ENCODE assay signal across 34 cellular contexts in the genomic region with DNA sequence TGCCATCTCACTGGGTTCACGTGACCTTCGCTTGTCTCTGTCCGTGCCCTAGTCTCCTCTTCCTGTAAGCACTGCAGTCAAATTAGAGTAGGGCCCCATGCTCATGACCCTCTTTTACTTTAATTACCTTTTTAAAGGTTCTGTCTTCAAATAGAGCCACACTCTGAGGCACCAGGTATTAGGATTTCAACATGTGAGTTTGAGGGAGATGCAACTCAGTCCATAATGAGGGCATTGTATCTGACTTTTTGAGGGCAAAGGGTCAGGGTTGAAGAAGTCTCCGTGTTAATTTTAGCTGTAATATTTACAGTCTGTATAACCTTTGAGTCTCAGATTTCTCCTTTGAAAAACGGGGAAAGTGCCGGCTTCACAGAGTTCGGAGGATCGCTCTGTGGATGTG.
"Had no signal": no experiment of that assay in that cellular context is flagged by ENCODE, and none has a peak within 500 bp of the region (broad histone marks: within the 10 kb centered on the region; RNA-seq: fewer than 3 reads in every experiment).

No MANE protein-coding gene starts in this region.

- H3K27me3 Mint-ChIP-seq: activated B cell treated with CpG ODN at 0.5 μM for 24 hours; activated CD4-positive, alpha-beta T cell treated with anti-CD3 and anti-CD28 coated beads, Interleukin-2, amount 10 ng/mL, durations not matched to agents 7 days and 5 days had no signal

- H3K36me3 Mint-ChIP-seq: activated CD4-positive, alpha-beta memory T cell treated with anti-CD3 and anti-CD28 coated beads for 36 hours; activated naive CD4-positive, alpha-beta T cell treated with anti-CD3 and anti-CD28 coated beads, Interleukin-2, amount 50 U/mL, for 72 hours; activated naive CD8-positive, alpha-beta T cell treated with anti-CD3 and anti-CD28 coated beads for 36 hours had no signal

- H3K27ac Mint-ChIP-seq: activated B cell treated with CpG ODN at 0.5 μM for 24 hours; activated CD4-positive, alpha-beta memory T cell treated with anti-CD3 and anti-CD28 coated beads for 36 hours; activated CD4-positive, alpha-beta T cell treated with anti-CD3 and anti-CD28 coated beads, Interleukin-2, amount 10 ng/mL, durations not matched to agents 7 days and 5 days; activated CD8-positive, alpha-beta T cell treated with anti-CD3 and anti-CD28 coated beads for 36 hours; activated naive CD4-positive, alpha-beta T cell treated with anti-CD3 and anti-CD28 coated beads for 36 hours; activated naive CD4-positive, alpha-beta T cell treated with anti-CD3 and anti-CD28 coated beads, Interleukin-2, amount 50 U/mL, for 72 hours; activated naive CD8-positive, alpha-beta T cell treated with anti-CD3 and anti-CD28 coated beads for 36 hours; activated T-cell treated with anti-CD3 and anti-CD28 coated beads, Interleukin-2, amount 50 U/mL, for 72 hours; activated T-helper 1 cell treated with anti-CD3 and anti-CD28 coated beads, Interleukin-12 subunit alpha, Interleukin-12 subunit beta, Interleukin-2, Interleukin-4 antibody, amounts not matched to agents 30 ng/mL and 10 ng/mL and 1 ng/mL, durations not matched to agents 14 hours and 24 hours and 36 hours; activated T-helper 17 cell treated with anti-CD3 and anti-CD28 coated beads, Interleukin-2, amount 50 U/mL, for 72 hours; T-helper 1 cell treated with Interleukin-12 subunit alpha and Interleukin-12 subunit beta and Interleukin-4 antibody, amounts not matched to agents 30 μg/mL and 1 μg/mL, for 36 hours; T-helper 2 cell treated with Interferon-gamma antibody and Interleukin-4, amounts not matched to agents 5 μg/mL and 100 μg/mL, for 36 hours had no signal

- H3K27ac ChIP-seq: adrenal gland, body of pancreas, brain microvascular endothelial cell, breast epithelium, VCaP had no signal

- H3K4me1 Mint-ChIP-seq: activated B cell treated with CpG ODN at 0.5 μM for 24 hours; activated CD4-positive, alpha-beta T cell treated with anti-CD3 and anti-CD28 coated beads, Interleukin-2, amount 10 ng/mL, durations not matched to agents 7 days and 5 days; activated naive CD8-positive, alpha-beta T cell treated with anti-CD3 and anti-CD28 coated beads for 36 hours; activated T-helper 17 cell treated with anti-CD3 and anti-CD28 coated beads, Interleukin-2, amount 50 U/mL, for 72 hours had no signal

- H3K36me3 ChIP-seq: adrenal gland, brain microvascular endothelial cell, breast epithelium had no signal

- H3K9me3 ChIP-seq: adrenal gland, body of pancreas, breast epithelium had no signal

- H3K9me3 Mint-ChIP-seq: activated B cell treated with CpG ODN at 0.5 μM for 24 hours; activated CD4-positive, alpha-beta memory T cell treated with anti-CD3 and anti-CD28 coated beads for 36 hours; activated CD4-positive, alpha-beta T cell treated with anti-CD3 and anti-CD28 coated beads, Interleukin-2, amount 10 ng/mL, durations not matched to agents 7 days and 5 days; activated CD8-positive, alpha-beta T cell treated with anti-CD3 and anti-CD28 coated beads for 36 hours; activated naive CD4-positive, alpha-beta T cell treated with anti-CD3 and anti-CD28 coated beads for 36 hours; activated naive CD4-positive, alpha-beta T cell treated with anti-CD3 and anti-CD28 coated beads, Interleukin-2, amount 50 U/mL, for 72 hours; activated naive CD8-positive, alpha-beta T cell treated with anti-CD3 and anti-CD28 coated beads for 36 hours; activated T-cell treated with anti-CD3 and anti-CD28 coated beads, Interleukin-2, amount 50 U/mL, for 4 hours; activated T-cell treated with anti-CD3 and anti-CD28 coated beads, Interleukin-2, amount 50 U/mL, for 72 hours; activated T-helper 1 cell treated with anti-CD3 and anti-CD28 coated beads, Interleukin-12 subunit alpha, Interleukin-12 subunit beta, Interleukin-2, Interleukin-4 antibody, amounts not matched to agents 30 ng/mL and 10 ng/mL and 1 ng/mL, durations not matched to agents 14 hours and 24 hours and 36 hours; activated T-helper 17 cell treated with anti-CD3 and anti-CD28 coated beads, Interleukin-2, amount 50 U/mL, for 72 hours; T-helper 1 cell treated with Interleukin-12 subunit alpha and Interleukin-12 subunit beta and Interleukin-4 antibody, amounts not matched to agents 30 μg/mL and 1 μg/mL, for 36 hours; T-helper 2 cell treated with Interferon-gamma antibody and Interleukin-4, amounts not matched to agents 5 μg/mL and 100 μg/mL, for 36 hours had no signal

- H3K4me3 ChIP-seq: adrenal gland, body of pancreas, breast epithelium had no signal

- H3K4me3 Mint-ChIP-seq: activated B cell treated with CpG ODN at 0.5 μM for 24 hours; activated CD4-positive, alpha-beta memory T cell treated with anti-CD3 and anti-CD28 coated beads for 36 hours; activated CD4-positive, alpha-beta T cell treated with anti-CD3 and anti-CD28 coated beads, Interleukin-2, amount 10 ng/mL, durations not matched to agents 7 days and 5 days; activated CD8-positive, alpha-beta T cell treated with anti-CD3 and anti-CD28 coated beads for 36 hours; activated naive CD4-positive, alpha-beta T cell treated with anti-CD3 and anti-CD28 coated beads for 36 hours; activated naive CD8-positive, alpha-beta T cell treated with anti-CD3 and anti-CD28 coated beads for 36 hours; activated T-cell treated with anti-CD3 and anti-CD28 coated beads, Interleukin-2, amount 50 U/mL, for 4 hours; activated T-cell treated with anti-CD3 and anti-CD28 coated beads, Interleukin-2, amount 50 U/mL, for 72 hours; activated T-helper 1 cell treated with anti-CD3 and anti-CD28 coated beads, Interleukin-12 subunit alpha, Interleukin-12 subunit beta, Interleukin-2, Interleukin-4 antibody, amounts not matched to agents 30 ng/mL and 10 ng/mL and 1 ng/mL, durations not matched to agents 14 hours and 24 hours and 36 hours; activated T-helper 17 cell treated with anti-CD3 and anti-CD28 coated beads, Interleukin-2, amount 50 U/mL, for 72 hours; T-helper 1 cell treated with Interleukin-12 subunit alpha and Interleukin-12 subunit beta and Interleukin-4 antibody, amounts not matched to agents 30 μg/mL and 1 μg/mL, for 36 hours; T-helper 2 cell treated with Interferon-gamma antibody and Interleukin-4, amounts not matched to agents 5 μg/mL and 100 μg/mL, for 36 hours had no signal

- DNase-seq: activated B cell treated with CpG ODN at 0.5 μM for 24 hours; activated CD4-positive, alpha-beta memory T cell treated with anti-CD3 and anti-CD28 coated beads for 36 hours; activated CD4-positive, alpha-beta T cell treated with anti-CD3 and anti-CD28 coated beads for 4 hours; activated CD4-positive, alpha-beta T cell treated with anti-CD3 and anti-CD28 coated beads, Interleukin-2, amount 10 ng/mL, durations not matched to agents 7 days and 5 days; activated CD4-positive, CD25-positive, alpha-beta regulatory T cell treated with anti-CD3 and anti-CD28 coated beads, Interleukin-2, amount 50 U/mL, for 72 hours; activated CD8-positive, alpha-beta memory T cell treated with anti-CD3 and anti-CD28 coated beads, Interleukin-2, amount 50 U/mL, for 4 hours; activated CD8-positive, alpha-beta T cell treated with anti-CD3 and anti-CD28 coated beads for 36 hours; activated effector memory CD4-positive, alpha-beta T cell treated with anti-CD3 and anti-CD28 coated beads, Interleukin-2, amount 50 U/mL, for 16 hours; activated gamma-delta T cell treated with Interleukin-2 at 50 U/mL for 16 hours; activated naive CD4-positive, alpha-beta T cell; activated naive CD4-positive, alpha-beta T cell treated with anti-CD3 and anti-CD28 coated beads for 36 hours; activated naive CD4-positive, alpha-beta T cell treated with anti-CD3 and anti-CD28 coated beads, Interleukin-2, amount 50 U/mL, for 16 hours; activated naive CD8-positive, alpha-beta T cell treated with anti-CD3 and anti-CD28 coated beads for 36 hours; activated T-cell treated with anti-CD3 and anti-CD28 coated beads for 4 hours; activated T-cell treated with anti-CD3 and anti-CD28 coated beads, Interleukin-2, amount 50 U/mL, for 1 hour; activated T-cell treated with anti-CD3 and anti-CD28 coated beads, Interleukin-2, amount 50 U/mL, for 4 hours; activated T-cell treated with anti-CD3 and anti-CD28 coated beads, Interleukin-2, amount 50 U/mL, for 72 hours; adrenal gland; amniotic stem cell; aorta; body of pancreas; brain microvascular endothelial cell; central memory CD4-positive, alpha-beta T cell; SW 1271; T-helper 1 cell; T-helper 2 cell; T-helper 9 cell had no signal

- H3K4me1 ChIP-seq: adrenal gland, body of pancreas, breast epithelium had no signal

- H3K27me3 ChIP-seq: adrenal gland, body of pancreas, brain microvascular endothelial cell, breast epithelium had no signal
